18 cellular contexts compared by ENCODE assay signal in genomic region chr1:213883618-213884017, GRCh38.
"Had no signal": no experiment of that assay in that cellular context is flagged by ENCODE, and none has a peak within 500 bp of the region (broad histone marks: within the 10 kb centered on the region; RNA-seq: fewer than 3 reads in every experiment).

No MANE protein-coding gene starts in this region.

- DNase-seq: activated CD4-positive, alpha-beta memory T cell treated with anti-CD3 and anti-CD28 coated beads, Interleukin-2, amount 10 ng/mL, durations not matched to agents 7 days and 5 days; activated CD4-positive, alpha-beta T cell treated with anti-CD3 and anti-CD28 coated beads for 48 hours; activated CD4-positive, CD25-positive, alpha-beta regulatory T cell; activated naive CD4-positive, alpha-beta T cell treated with anti-CD3 and anti-CD28 coated beads, Interleukin-2, amount 50 U/mL, for 16 hours; activated T-cell treated with anti-CD3 and anti-CD28 coated beads, Interleukin-2, amount 50 U/mL, for 24 hours; aorta; brain microvascular endothelial cell; colonic mucosa; foreskin melanocyte; kidney; right lobe of liver; stimulated activated CD8-positive, alpha-beta memory T cell treated with anti-CD3 and anti-CD28 coated beads, Interleukin-4, amount 100 ng/mL, for 48 hours; trophoblast cell had no signal

- H3K27ac ChIP-seq: brain microvascular endothelial cell, colonic mucosa, parathyroid adenoma, right lobe of liver, suprapubic skin, vagina had no signal

- H3K9ac ChIP-seq: parathyroid adenoma had no signal

- H3K4me3 ChIP-seq: colonic mucosa, right lobe of liver, suprapubic skin, vagina had no signal

- H2AFZ ChIP-seq: parathyroid adenoma had no signal

- H3K79me2 ChIP-seq: parathyroid adenoma had no signal

- ATAC-seq: left lobe of liver; natural killer cell treated with Interleukin-12 subunit alpha and Interleukin-12 subunit beta and Interleukin-15 and Interleukin-18, amount 100 ng/mL, for 72 hours; right lobe of liver had no signal

- H3K4me1 ChIP-seq: colonic mucosa, parathyroid adenoma, right lobe of liver, suprapubic skin, vagina had no signal

- H3K9me3 ChIP-seq: colonic mucosa, right lobe of liver, suprapubic skin, vagina had no signal

- H3K36me3 ChIP-seq: brain microvascular endothelial cell, colonic mucosa, right lobe of liver, suprapubic skin, vagina had no signal

- H3K27me3 ChIP-seq: brain microvascular endothelial cell, colonic mucosa, right lobe of liver, suprapubic skin, vagina had no signal
